Comparison of ENCODE assay signal across 8 cellular contexts in the genomic region with DNA sequence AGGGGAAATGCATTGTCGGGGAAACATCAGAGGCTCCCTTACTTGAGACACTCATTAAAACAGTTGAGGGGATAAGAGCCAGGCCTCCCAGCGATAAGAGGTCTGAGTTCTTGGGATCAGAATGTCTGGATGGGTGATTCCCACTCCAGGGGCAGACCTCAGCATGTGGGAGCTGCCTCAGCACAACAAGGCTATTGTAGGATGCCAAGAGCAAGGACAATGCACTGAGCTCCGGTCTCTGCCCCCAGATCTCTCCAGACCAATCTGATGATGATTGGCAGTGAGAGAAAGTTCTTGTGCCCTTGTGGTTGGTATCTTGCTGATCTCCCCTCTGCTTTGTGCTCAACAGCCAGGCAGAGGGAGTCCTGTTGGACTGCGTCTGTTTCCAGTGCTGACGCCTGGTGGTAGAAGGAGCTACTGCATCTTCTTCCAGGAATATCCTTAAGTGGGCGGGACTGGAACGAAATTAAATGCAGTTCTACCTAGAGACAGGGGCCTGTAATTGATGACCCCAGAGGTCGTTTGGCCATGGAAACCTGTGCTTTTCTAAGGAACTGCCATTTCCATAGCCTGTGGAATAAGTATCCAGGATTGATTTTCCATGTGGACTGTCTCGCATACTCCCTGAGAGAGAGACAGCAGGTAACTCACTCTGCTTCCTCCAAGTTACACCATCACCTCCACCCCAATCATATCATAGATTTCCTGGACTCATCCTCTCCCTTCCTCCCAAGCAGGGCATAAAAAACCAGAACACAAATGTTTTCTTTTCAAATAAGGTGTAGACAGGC. TPM values are rescaled to one million over a fixed set of nuclear protein-coding genes. Genes with fewer than 3 reads are reported as not detected.
A peak's percentile ranks its signal among the peaks of the same experiment; 100 is the strongest.
DNase-seq lines count a peak whose midpoint lies in the region; ATAC-seq and TF ChIP-seq lines count a peak whose summit lies in the region.

No MANE protein-coding gene starts in this region.

- H3K4me3 ChIP-seq in Caco-2 (ENCODE audit: low read depth, low read length) (no peak overlapping the region), fibroblast of pulmonary artery (replicated peaks; ENCODE audit: low read depth, low read length) (no peak overlapping the region)

- no TSS peak for BruUV-seq in Caco-2 (replicated peaks; lab: Mats Ljungman, UMichigan)

- peaks cover 1% of the 10 kb centered on the region; the same call in 1 of the 2 replicates for H3K27me3 ChIP-seq in Caco-2 (replicated peaks; ENCODE audit: control insufficient read depth, insufficient read depth, low read length)

- H3K36me3 Mint-ChIP-seq in Caco-2 (ENCODE audit: insufficient read depth, unreplicated experiment) = no peaks in the 10 kb centered on the region

- DNase-seq in Caco-2 (peak; percentile 74 to 77), NCI-H774 (lab: John Stamatoyannopoulos, UW) (peak; percentile 41), activated T-cell treated with anti-CD3 and anti-CD28 coated beads for 1 hour (ENCODE audit: low read depth) (peak; percentile 4), fibroblast of pulmonary artery (ENCODE audit: low read depth) (peak; percentile 85), nucleus accumbens (lab: John Stamatoyannopoulos, UW) (peak in 43 of 56 donors; percentile 13 to 89 (median 49)), mesenteric fat pad (ENCODE audit: low spot score) (no peak)

- no peaks in the 10 kb centered on the region for H3K9me3 ChIP-seq in Caco-2

- no peak overlapping the region for H3K27ac Mint-ChIP-seq in Caco-2 (ENCODE audit: unreplicated experiment)

- H3K27me3 Mint-ChIP-seq in Caco-2 (ENCODE audit: insufficient read depth, unreplicated experiment) = peaks cover 29% of the 10 kb centered on the region

- POLR2A ChIA-PET in Caco-2 (lab: Charles Lee) = no interaction called here

- ATAC-seq in GM19328 (IDR thresholded peaks at IDR 0.05; ENCODE audit: unreplicated experiment) (peak; percentile 74), HG03442 (IDR thresholded peaks at IDR 0.05; ENCODE audit: unreplicated experiment) (peak; percentile 87)

- CTCF ChIA-PET in Caco-2 (lab: Charles Lee) = interaction anchor here (0.6 to 1.2 kb wide), 18 partner anchors 11 to 592 kb away, joined by 3 to 20 read pairs (median 4); partner anchors contain the start of gene DUSP23

- intact Hi-C loops in Caco-2 (cut with micrococcal nuclease; ENCODE audit: unreplicated experiment) = loop anchor here (1.0 kb wide), 2 partner anchors 37 to 66 kb away; no protein-coding TSS in a partner anchor

- no peaks in the 10 kb centered on the region for H3K9me3 Mint-ChIP-seq in Caco-2 (ENCODE audit: unreplicated experiment)

- no peaks in the 10 kb centered on the region for H3K4me1 ChIP-seq in Caco-2

- H3K4me3 Mint-ChIP-seq in Caco-2 (ENCODE audit: unreplicated experiment) = no peak overlapping the region

- H3K36me3 ChIP-seq in Caco-2 (ENCODE audit: control insufficient read depth, insufficient read depth, low read length) = no peaks in the 10 kb centered on the region

- TF ChIP-seq CTCF in Caco-2 (IDR thresholded peaks at IDR 0.05; ENCODE audit: insufficient read depth in 1 of 2, low read depth in 1 of 2, low read length in 1 of 2, severe bottlenecking in 1 of 2, unreplicated experiment in 1 of 2) (peak; percentile 68 to 89), fibroblast of pulmonary artery (IDR thresholded peaks at IDR 0.05; ENCODE audit: low read length, missing control alignments) (peak; percentile 99)

- H3K4me1 Mint-ChIP-seq in Caco-2 (ENCODE audit: low read depth, unreplicated experiment) = no peaks in the 10 kb centered on the region

RNA-seq across cellular contexts. Expression of gene ACKR1, which starts 6.7 kb away (rescaled TPM):
- total RNA-seq in Caco-2 (2022) (not detected in 2 replicates), mesenteric fat pad (94.7 TPM)

RNA-seq across cellular contexts. Expression of gene CADM3, which starts 26.5 kb away (rescaled TPM):
- total RNA-seq in Caco-2 (2022) (not detected in 2 replicates), mesenteric fat pad (6.5 TPM)

Comparison
In these comparisons a context has a peak if more than half of its experiments do, and no peak if none do; other contexts are left out.
1. RNA of gene ACKR1, which starts 6.7 kb away (total RNA-seq): 94.7 TPM in mesenteric fat pad (single experiment); not detected in Caco-2; every median in the first group is over 10 times any median in the second.